Comparison of ENCODE assay signal across 1 cellular context in the genomic region with DNA sequence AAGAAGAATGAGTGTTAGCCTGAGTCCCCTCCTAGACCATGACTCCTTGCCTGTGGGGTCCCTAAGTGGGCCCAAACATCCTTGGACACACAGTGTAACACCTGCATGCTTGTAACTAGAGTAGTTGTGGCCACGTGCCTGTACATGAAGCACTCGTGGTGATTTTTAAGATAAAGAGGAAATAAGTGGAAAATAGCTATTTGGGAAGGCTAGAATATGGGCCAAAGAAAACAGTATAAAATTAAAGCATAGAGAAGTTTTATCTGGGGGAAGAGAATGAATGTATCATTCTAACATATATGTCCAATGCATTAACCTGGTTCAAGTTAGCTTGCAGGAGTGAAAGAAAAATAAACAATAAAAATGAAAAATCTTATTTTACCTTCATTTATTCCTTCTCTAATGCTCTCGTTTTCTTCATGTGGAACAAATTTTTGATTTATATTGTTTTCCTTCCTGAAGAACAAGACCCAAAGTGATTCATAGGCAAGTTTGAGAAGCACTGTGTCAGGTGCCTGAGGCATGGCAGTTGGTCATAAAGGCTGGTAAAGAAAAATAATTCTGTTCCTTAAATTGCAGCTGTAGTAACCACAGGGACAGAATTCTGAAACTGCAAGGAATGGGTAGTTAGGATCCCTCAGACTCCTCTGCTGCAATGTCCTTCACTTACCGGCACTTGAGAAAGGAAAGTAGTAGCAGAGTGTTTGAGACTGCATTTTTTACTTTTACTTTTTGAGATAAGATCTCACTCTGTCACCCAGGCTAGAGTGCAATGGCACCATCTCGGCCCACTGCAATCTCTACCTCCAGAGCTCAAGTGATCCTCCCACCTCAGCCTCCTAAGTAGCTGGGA.
TF ChIP-seq lines count a peak whose summit lies in the region.

No MANE protein-coding gene starts in this region.

TF ChIP-seq in endothelial cell of umbilical vein, 7 proteins besides CTCF, POLR2A, EP300 and RAD21:
- no peak for TF ChIP-seq FOS (IDR thresholded peaks at IDR 0.05; ENCODE audit: borderline replicate concordance, insufficient read depth, low read length)
- TF ChIP-seq EZH2 (IDR thresholded peaks at IDR 0.05; ENCODE audit: borderline replicate concordance, low read depth, low read length, severe bottlenecking) = no peak
- TF ChIP-seq POLR2AphosphoS5 (IDR thresholded peaks at IDR 0.05; ENCODE audit: insufficient read depth, low read depth, low read length) = no peak
- TF ChIP-seq GATA2 (IDR thresholded peaks at IDR 0.05; ENCODE audit: insufficient read depth, insufficient read length, low read depth, low read length) = no peak
- TF ChIP-seq, protein P1, sequence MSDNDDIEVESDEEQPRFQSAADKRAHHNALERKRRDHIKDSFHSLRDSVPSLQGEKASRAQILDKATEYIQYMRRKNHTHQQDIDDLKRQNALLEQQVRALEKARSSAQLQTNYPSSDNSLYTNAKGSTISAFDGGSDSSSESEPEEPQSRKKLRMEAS (IDR thresholded peaks at IDR 0.05; ENCODE audit: insufficient read depth, insufficient read length) = no peak
- no peak for TF ChIP-seq MYC (IDR thresholded peaks at IDR 0.05; ENCODE audit: low read depth, low read length)
- no peak for TF ChIP-seq JUN (IDR thresholded peaks at IDR 0.05; ENCODE audit: borderline replicate concordance, insufficient read depth, insufficient read length, low read depth)
